8 cellular contexts compared by ENCODE assay signal in genomic region chr4:183505556-183506388, GRCh38. TPM values are rescaled to one million over a fixed set of nuclear protein-coding genes. Genes with fewer than 3 reads are reported as not detected.
DNase-seq lines count a peak whose midpoint lies in the region; ATAC-seq and TF ChIP-seq lines count a peak whose summit lies in the region.

No MANE protein-coding gene starts in this region.

- H3K4me3 ChIP-seq in BJ (ENCODE audit: low read depth, low read length) = peak overlapping the region; percentile 75

- no peaks in the 10 kb centered on the region for H3K27me3 ChIP-seq in BJ (ENCODE audit: control insufficient read depth, insufficient read depth, low read length)

- CTCF ChIA-PET in BJ (lab: Yijun Ruan, JAX) = no interaction called here

- POLR2A ChIA-PET in BJ (lab: Charles Lee) = interaction anchor here (0.6 kb wide), 1 partner anchor 10 kb away, joined by 3 read pairs; no protein-coding TSS in a partner anchor

- no peak for TF ChIP-seq CTCF in BJ (IDR thresholded peaks at IDR 0.05; ENCODE audit: insufficient read depth, low read depth, low read length)

- peak; percentile 40 for ATAC-seq in GM19035 (IDR thresholded peaks at IDR 0.05; ENCODE audit: unreplicated experiment)
- peak; percentile 43 for ATAC-seq in HG03280 (IDR thresholded peaks at IDR 0.05; ENCODE audit: unreplicated experiment)
- ATAC-seq in left lobe of liver = peak; percentile 58

- H3K36me3 ChIP-seq in BJ (ENCODE audit: control insufficient read depth, insufficient read depth, low read length) = no peaks in the 10 kb centered on the region

- DNase-seq in BJ (ENCODE audit: low read depth) = peak; percentile 35
- DNase-seq in NCI-H510A (lab: John Stamatoyannopoulos, UW) = peak; percentile 55
- peak; percentile 84 for DNase-seq in activated CD4-positive, alpha-beta T cell treated with anti-CD3 and anti-CD28 coated beads, Interleukin-2, amount 50 U/mL, for 1 hour
- peak; percentile 82 for DNase-seq in dedifferentiated amniotic fluid mesenchymal stem cell (ENCODE audit: extremely low spot score)
- peak; percentile 86 for DNase-seq in left lobe of liver (ENCODE audit: low spot score)
- peak; percentile 87 to 89 for DNase-seq in stimulated activated CD4-positive, alpha-beta T cell treated with anti-CD3 and anti-CD28 coated beads, Interleukin-2, amount 100 ng/mL, for 24 hours

RNA-seq across cellular contexts. Expression of gene ING2, which starts 0.9 kb away (rescaled TPM):
- 4.4 and 8.2 TPM in 2 replicates for polyA plus RNA-seq in BJ (2011; rRNA removed)
- 0.57 and 0.90 TPM in 2 replicates for polyA minus RNA-seq in BJ (2011; rRNA and poly(A)+ RNA removed)
- total RNA-seq in left lobe of liver = 5.0 TPM

Comparison
In these comparisons a context has a peak if more than half of its experiments do, and no peak if none do; other contexts are left out.
1. Peak in every context shown above with its lines: DNase-seq, ATAC-seq and H3K4me3 ChIP-seq.
2. DNase-seq: peak in every context shown above with its lines; median percentile 88 in stimulated activated CD4-positive, alpha-beta T cell treated with anti-CD3 and anti-CD28 coated beads, Interleukin-2, amount 100 ng/mL, for 24 hours; 86 in left lobe of liver; 84 in activated CD4-positive, alpha-beta T cell treated with anti-CD3 and anti-CD28 coated beads, Interleukin-2, amount 50 U/mL, for 1 hour; 82 in dedifferentiated amniotic fluid mesenchymal stem cell; 55 in NCI-H510A; 35 in BJ.